15 cellular contexts compared by ENCODE assay signal in genomic region chr5:170247363-170247762, GRCh38. TPM values are rescaled to one million over a fixed set of nuclear protein-coding genes. Genes with fewer than 3 reads are reported as not detected.
DNase-seq lines count a peak whose midpoint lies in the region; ATAC-seq, FAIRE-seq and TF ChIP-seq lines count a peak whose summit lies in the region.
"Had no signal": no experiment of that assay in that cellular context is flagged by ENCODE, and none has a peak within 500 bp of the region (broad histone marks: within the 10 kb centered on the region; RNA-seq: fewer than 3 reads in every experiment).

No MANE protein-coding gene starts in this region.

- TF ChIP-seq POLR2A in HepG2 (IDR thresholded peaks at IDR 0.05; ENCODE audit: insufficient read depth in 1 of 2, low read depth in 2 of 2, low read length in 2 of 2) (no peak), right lobe of liver (IDR thresholded peaks at IDR 0.05) (no peak)

- H3K27ac ChIP-seq in HepG2 (ENCODE audit: extremely low read length, insufficient read depth, low read length) = no peak overlapping the region
- H3K27ac ChIP-seq in right lobe of liver = no peak overlapping the region
- no peak overlapping the region for H3K27ac ChIP-seq in aorta (ENCODE audit: low read depth in 1 of 2, low read length in 2 of 2)
- H3K27ac ChIP-seq: BLaER1 treated with 17β-estradiol and CSF1 and Interleukin-3, amounts not matched to agents 10 nM and 100 nM had no signal

- no peak for FAIRE-seq in HepG2 (lab: Jason Lieb, UNC)
- FAIRE-seq: GM18507 had no signal

- no peak overlapping the region for H3K9ac ChIP-seq in HepG2 (ENCODE audit: insufficient read depth, low read depth, low read length)
- H3K9ac ChIP-seq: BLaER1 treated with 17β-estradiol and CSF1 and Interleukin-3, amounts not matched to agents 10 nM and 100 nM had no signal

- CTCF ChIA-PET in activated CD4-positive, alpha-beta memory T cell treated with anti-CD3 and anti-CD28 coated beads for 36 hours (lab: Charles Lee) = interaction anchor here (0.6 to 2.5 kb wide), 4 partner anchors 14 to 92 kb away, joined by 3 to 17 read pairs (median 6); no protein-coding TSS in a partner anchor
- CTCF ChIA-PET in activated CD4-positive, alpha-beta memory T cell treated with anti-CD3 and anti-CD28 coated beads, Interleukin-2, amount 10 ng/mL, durations not matched to agents 7 days and 5 days (lab: Charles Lee) = interaction anchor here (0.7 to 2.1 kb wide), 5 partner anchors 11 to 91 kb away, joined by 3 to 13 read pairs (median 3); no protein-coding TSS in a partner anchor
- CTCF ChIA-PET in HepG2 (lab: Yijun Ruan, JAX; ENCODE audit: low intra/inter-chr PET ratio, low total read pairs) = no interaction called here

- in situ Hi-C loops in HepG2 (cut with HindIII; ENCODE audit: extremely low pct_ligation_motif_present, low pct_unique_long_range_greater_than_20kb) = no loop called here

- BruUV-seq in HepG2 (replicated peaks; lab: Mats Ljungman, UMichigan) = no TSS peak

- H3K79me2 ChIP-seq in HepG2 (ENCODE audit: insufficient read depth, low read length) = no peaks in the 10 kb centered on the region

- H3K4me3 ChIP-seq in HepG2 (replicated peaks in 1 of 3; ENCODE audit: insufficient read depth in 1 of 3, low read depth in 2 of 3, low read length in 3 of 3) (no peak overlapping the region), right lobe of liver (no peak overlapping the region), fibroblast of villous mesenchyme (ENCODE audit: low read depth, low read length) (no peak overlapping the region), aorta (ENCODE audit: low read length in 2 of 2) (no peak overlapping the region)
- H3K4me3 ChIP-seq: HAP-1 had no signal

- H3K27me3 ChIP-seq in HepG2 (ENCODE audit: control insufficient read depth in 1 of 2, insufficient read depth in 2 of 2, low read length in 2 of 2) (no peaks in the 10 kb centered on the region; a peak in 1 of 5 replicates), right lobe of liver (no peaks in the 10 kb centered on the region), aorta (ENCODE audit: control insufficient read depth in 1 of 2, insufficient read depth in 2 of 2, low read length in 1 of 2) (no peaks in the 10 kb centered on the region)
- H3K27me3 ChIP-seq: BLaER1 treated with 17β-estradiol and CSF1 and Interleukin-3, amounts not matched to agents 10 nM and 100 nM had no signal

- WGBS in HepG2 (ENCODE audit: low lambda C conversion rate) = 1% methylated on average over 2 of the region's 2 CpGs
- WGBS in right lobe of liver (ENCODE audit: insufficient coverage, low coverage, low lambda C conversion rate, missing lambda C conversion rate) = 53% methylated on average over 2 of the region's 2 CpGs
- 40 to 42% methylated on average over 2 of the region's 2 CpGs for WGBS in aorta, 2 donors

- peaks cover 27% of the 10 kb centered on the region for H3K4me1 Mint-ChIP-seq in activated CD4-positive, alpha-beta memory T cell treated with anti-CD3 and anti-CD28 coated beads for 36 hours (ENCODE audit: low read depth)
- peaks cover 23% of the 10 kb centered on the region for H3K4me1 Mint-ChIP-seq in activated CD4-positive, alpha-beta memory T cell treated with anti-CD3 and anti-CD28 coated beads, Interleukin-2, amount 10 ng/mL, durations not matched to agents 7 days and 5 days

- no peak for DNase-seq in activated CD4-positive, alpha-beta memory T cell treated with anti-CD3 and anti-CD28 coated beads for 36 hours
- DNase-seq in activated CD4-positive, alpha-beta memory T cell treated with anti-CD3 and anti-CD28 coated beads, Interleukin-2, amount 10 ng/mL, durations not matched to agents 7 days and 5 days = no peak
- DNase-seq in HepG2 (ENCODE audit: low spot score) (no peak), right lobe of liver (no peak), fibroblast of villous mesenchyme (ENCODE audit: low read depth) (peak; percentile 12), aorta (no peak)
- no peak for DNase-seq in stimulated activated naive CD4-positive, alpha-beta T cell treated with Interleukin-2 at 50 U/mL for 16 hours (lab: John Stamatoyannopoulos, UW)
- DNase-seq: 8988T, Caco-2, NCI-H2107 had no signal

- TF ChIP-seq RAD21 in HepG2 (CRISPR knock-in tag; IDR thresholded peaks at IDR 0.05) = no peak

- no peaks in the 10 kb centered on the region for H4K20me1 ChIP-seq in HepG2 (ENCODE audit: insufficient read depth, low read length)

- H3K27ac Mint-ChIP-seq in activated CD4-positive, alpha-beta memory T cell treated with anti-CD3 and anti-CD28 coated beads for 36 hours = peak overlapping the region; percentile 18
- H3K27ac Mint-ChIP-seq in activated CD4-positive, alpha-beta memory T cell treated with anti-CD3 and anti-CD28 coated beads, Interleukin-2, amount 10 ng/mL, durations not matched to agents 7 days and 5 days = no peak overlapping the region
- H3K27ac Mint-ChIP-seq: IgD-negative memory B cell had no signal

- H3K27me3 Mint-ChIP-seq in activated CD4-positive, alpha-beta memory T cell treated with anti-CD3 and anti-CD28 coated beads for 36 hours = no peaks in the 10 kb centered on the region
- H3K27me3 Mint-ChIP-seq in activated CD4-positive, alpha-beta memory T cell treated with anti-CD3 and anti-CD28 coated beads, Interleukin-2, amount 10 ng/mL, durations not matched to agents 7 days and 5 days = no peaks in the 10 kb centered on the region
- H3K27me3 Mint-ChIP-seq: IgD-negative memory B cell had no signal

- no peak overlapping the region for H3K4me3 Mint-ChIP-seq in activated CD4-positive, alpha-beta memory T cell treated with anti-CD3 and anti-CD28 coated beads for 36 hours
- H3K4me3 Mint-ChIP-seq in activated CD4-positive, alpha-beta memory T cell treated with anti-CD3 and anti-CD28 coated beads, Interleukin-2, amount 10 ng/mL, durations not matched to agents 7 days and 5 days = no peak overlapping the region
- H3K4me3 Mint-ChIP-seq: IgD-negative memory B cell had no signal

- H3K36me3 ChIP-seq in HepG2 (replicated peaks in 1 of 2; ENCODE audit: control insufficient read depth in 1 of 2, insufficient read depth in 2 of 2, low read length in 2 of 2) = no peaks in the 10 kb centered on the region
- peaks cover 0 to 6% (median 1%) of the 10 kb centered on the region in 4 donors for H3K36me3 ChIP-seq in right lobe of liver
- H3K36me3 ChIP-seq in aorta (ENCODE audit: control insufficient read depth in 1 of 2, insufficient read depth in 2 of 2, low read length in 1 of 2) = no peaks in the 10 kb centered on the region
- H3K36me3 ChIP-seq: HAP-1 had no signal

- H3K9me3 Mint-ChIP-seq in activated CD4-positive, alpha-beta memory T cell treated with anti-CD3 and anti-CD28 coated beads for 36 hours = peaks cover 4% of the 10 kb centered on the region
- peaks cover 9% of the 10 kb centered on the region for H3K9me3 Mint-ChIP-seq in activated CD4-positive, alpha-beta memory T cell treated with anti-CD3 and anti-CD28 coated beads, Interleukin-2, amount 10 ng/mL, durations not matched to agents 7 days and 5 days
- H3K9me3 Mint-ChIP-seq: IgD-negative memory B cell had no signal

- H3K9me3 ChIP-seq in HepG2 (ENCODE audit: low read length) (no peaks in the 10 kb centered on the region), right lobe of liver (no peaks in the 10 kb centered on the region), aorta (ENCODE audit: control insufficient read depth, low read length) (peaks cover 2% of the 10 kb centered on the region)
- H3K9me3 ChIP-seq: Caco-2, HAP-1 had no signal

- ATAC-seq in HepG2 = no peak
- ATAC-seq in right lobe of liver = no peak
- ATAC-seq in aorta (ENCODE audit: low FRiP score) = peak; percentile 59
- ATAC-seq in HG02884 (IDR thresholded peaks at IDR 0.05; ENCODE audit: unreplicated experiment) = no peak

- no peak overlapping the region for H3K4me2 ChIP-seq in HepG2 (ENCODE audit: low read depth, low read length)
- H3K4me2 ChIP-seq: BLaER1 treated with 17β-estradiol and CSF1 and Interleukin-3, amounts not matched to agents 10 nM and 100 nM had no signal

- H3K36me3 Mint-ChIP-seq in activated CD4-positive, alpha-beta memory T cell treated with anti-CD3 and anti-CD28 coated beads for 36 hours = peaks cover 69% of the 10 kb centered on the region
- H3K36me3 Mint-ChIP-seq in activated CD4-positive, alpha-beta memory T cell treated with anti-CD3 and anti-CD28 coated beads, Interleukin-2, amount 10 ng/mL, durations not matched to agents 7 days and 5 days (ENCODE audit: low read depth) = peaks cover 74% of the 10 kb centered on the region

- H3K4me1 ChIP-seq in HepG2 (ENCODE audit: insufficient read depth, low read length) (no peaks in the 10 kb centered on the region), right lobe of liver (no peaks in the 10 kb centered on the region), aorta (ENCODE audit: control insufficient read depth in 1 of 2, insufficient read depth in 2 of 2, low read length in 2 of 2) (no peaks in the 10 kb centered on the region)
- H3K4me1 ChIP-seq: BLaER1 treated with 17β-estradiol and CSF1 and Interleukin-3, amounts not matched to agents 10 nM and 100 nM; Caco-2 had no signal

- TF ChIP-seq CTCF in HepG2 (CRISPR knock-in tag; IDR thresholded peaks at IDR 0.05) (no peak), right lobe of liver (IDR thresholded peaks at IDR 0.05) (no peak), fibroblast of villous mesenchyme (IDR thresholded peaks at IDR 0.05; ENCODE audit: insufficient read depth, low read depth, low read length) (no peak)

- no peak overlapping the region for H2AFZ ChIP-seq in HepG2 (ENCODE audit: low read length)

- POLR2A ChIA-PET in activated CD4-positive, alpha-beta memory T cell treated with anti-CD3 and anti-CD28 coated beads for 36 hours (lab: Charles Lee) = no interaction called here
- POLR2A ChIA-PET in activated CD4-positive, alpha-beta memory T cell treated with anti-CD3 and anti-CD28 coated beads, Interleukin-2, amount 10 ng/mL, durations not matched to agents 7 days and 5 days (lab: Charles Lee) = interaction anchor here (0.6 to 2.1 kb wide), 8 partner anchors 15 to 1608 kb away, joined by 3 to 10 read pairs (median 4); partner anchors contain the start of gene LCP2
- POLR2A ChIA-PET in HepG2 (lab: Yijun Ruan, JAX) = no interaction called here

- intact Hi-C loops in activated CD4-positive, alpha-beta memory T cell treated with anti-CD3 and anti-CD28 coated beads for 36 hours (cut with micrococcal nuclease) = no loop called here
- intact Hi-C loops in HepG2 (cut with micrococcal nuclease; ENCODE audit: unreplicated experiment) = no loop called here
- intact Hi-C loops in right lobe of liver (cut with DNase I) = no loop called here
- intact Hi-C loops in aorta (cut with DNase I) = no loop called here

- no peak for TF ChIP-seq EP300 in HepG2 (IDR thresholded peaks at IDR 0.05; ENCODE audit: low read depth in 2 of 2, low read length in 2 of 2)
- no peak for TF ChIP-seq EP300 in HepG2 (CRISPR knock-in tag; IDR thresholded peaks at IDR 0.05; ENCODE audit: borderline replicate concordance)

RNA-seq across cellular contexts. Expression of gene C5orf58, which starts 14.6 kb away (rescaled TPM):
- not detected for total RNA-seq in activated CD4-positive, alpha-beta memory T cell treated with anti-CD3 and anti-CD28 coated beads for 36 hours
- total RNA-seq in activated CD4-positive, alpha-beta memory T cell treated with anti-CD3 and anti-CD28 coated beads, Interleukin-2, amount 10 ng/mL, durations not matched to agents 7 days and 5 days = not detected
- not detected in 2 replicates for total RNA-seq in HepG2 (2016; rRNA removed; fragmentation: Illumina TruSeq; extraction: Trizol)
- not detected in 2 replicates for total RNA-seq in HepG2 (2016; cell fraction: cytosol; rRNA removed; fragmentation: Illumina TruSeq; extraction: Trizol; ENCODE audit: low read depth)
- total RNA-seq in HepG2 (2016; cell fraction: insoluble cytoplasmic fraction; rRNA removed; fragmentation: Illumina TruSeq; extraction: Trizol) = not detected in 2 replicates
- not detected in 2 replicates for total RNA-seq in HepG2 (2016; cell fraction: membrane; rRNA removed; fragmentation: Illumina TruSeq; extraction: Trizol)
- total RNA-seq in HepG2 (2016; cell fraction: nucleus; rRNA removed; fragmentation: Illumina TruSeq; extraction: Trizol) = not detected in 2 replicates
- not detected in 2 replicates for polyA plus RNA-seq in HepG2 (2011; rRNA removed)
- polyA plus RNA-seq in HepG2 (2011; cell fraction: cytosol; rRNA removed) = not detected in 2 replicates
- not detected in 2 replicates for polyA plus RNA-seq in HepG2 (2011; cell fraction: nucleus; rRNA removed)
- not detected in 2 replicates for polyA plus RNA-seq in HepG2 (2012)
- polyA plus RNA-seq in HepG2 (2016; cell fraction: cytosol; fragmentation: Illumina TruSeq; extraction: Trizol; ENCODE audit: low read depth) = not detected in 2 replicates
- polyA plus RNA-seq in HepG2 (2016; cell fraction: insoluble cytoplasmic fraction; fragmentation: Illumina TruSeq; extraction: Trizol; ENCODE audit: low read depth) = not detected in 2 replicates
- not detected in 2 replicates for polyA plus RNA-seq in HepG2 (2016; cell fraction: membrane; fragmentation: Illumina TruSeq; extraction: Trizol; ENCODE audit: low read depth)
- polyA plus RNA-seq in HepG2 (2016; cell fraction: nucleus; fragmentation: Illumina TruSeq; extraction: Trizol; ENCODE audit: insufficient read depth, low read depth) = not detected in 2 replicates
- polyA minus RNA-seq in HepG2 (2011; rRNA and poly(A)+ RNA removed; ENCODE audit: low replicate concordance) = not detected in 2 replicates
- polyA minus RNA-seq in HepG2 (2011; cell fraction: cytosol; rRNA and poly(A)+ RNA removed) = not detected in 2 replicates
- not detected in 2 replicates for polyA minus RNA-seq in HepG2 (2011; cell fraction: nucleus; rRNA and poly(A)+ RNA removed)
- total RNA-seq in right lobe of liver = not detected
- not detected in 2 replicates for total RNA-seq in fibroblast of villous mesenchyme
- not detected for total RNA-seq in aorta
- polyA plus RNA-seq in aorta = not detected
- total RNA-seq: Caco-2 had no signal
- polyA plus RNA-seq: IgD-negative memory B cell had no signal

RNA-seq across cellular contexts. Expression of gene LCP2, which starts 50.2 kb away (rescaled TPM):
- total RNA-seq in activated CD4-positive, alpha-beta memory T cell treated with anti-CD3 and anti-CD28 coated beads for 36 hours = 100 to 1,000 TPM; 212 to 213 TPM
- 100 to 1,000 TPM; 304 to 313 TPM for total RNA-seq in activated CD4-positive, alpha-beta memory T cell treated with anti-CD3 and anti-CD28 coated beads, Interleukin-2, amount 10 ng/mL, durations not matched to agents 7 days and 5 days
- total RNA-seq in HepG2 (2016; rRNA removed; fragmentation: Illumina TruSeq; extraction: Trizol) = not detected in 2 replicates
- not detected in 2 replicates for total RNA-seq in HepG2 (2016; cell fraction: cytosol; rRNA removed; fragmentation: Illumina TruSeq; extraction: Trizol; ENCODE audit: low read depth)
- not detected in 2 replicates for total RNA-seq in HepG2 (2016; cell fraction: insoluble cytoplasmic fraction; rRNA removed; fragmentation: Illumina TruSeq; extraction: Trizol)
- total RNA-seq in HepG2 (2016; cell fraction: membrane; rRNA removed; fragmentation: Illumina TruSeq; extraction: Trizol) = not detected in 2 replicates
- total RNA-seq in HepG2 (2016; cell fraction: nucleus; rRNA removed; fragmentation: Illumina TruSeq; extraction: Trizol) = not detected in 2 replicates
- polyA plus RNA-seq in HepG2 (2011; rRNA removed) = not detected in 2 replicates
- not detected in 2 replicates for polyA plus RNA-seq in HepG2 (2011; cell fraction: cytosol; rRNA removed)
- not detected in 2 replicates for polyA plus RNA-seq in HepG2 (2011; cell fraction: nucleus; rRNA removed)
- polyA plus RNA-seq in HepG2 (2012) = not detected in 2 replicates
- polyA plus RNA-seq in HepG2 (2016; cell fraction: cytosol; fragmentation: Illumina TruSeq; extraction: Trizol; ENCODE audit: low read depth) = not detected in 2 replicates
- not detected in 2 replicates for polyA plus RNA-seq in HepG2 (2016; cell fraction: insoluble cytoplasmic fraction; fragmentation: Illumina TruSeq; extraction: Trizol; ENCODE audit: low read depth)
- polyA plus RNA-seq in HepG2 (2016; cell fraction: membrane; fragmentation: Illumina TruSeq; extraction: Trizol; ENCODE audit: low read depth) = not detected in 2 replicates
- polyA plus RNA-seq in HepG2 (2016; cell fraction: nucleus; fragmentation: Illumina TruSeq; extraction: Trizol; ENCODE audit: insufficient read depth, low read depth) = not detected in 2 replicates
- polyA minus RNA-seq in HepG2 (2011; rRNA and poly(A)+ RNA removed; ENCODE audit: low replicate concordance) = 0.10 and 0.21 TPM in 2 replicates
- not detected in 2 replicates for polyA minus RNA-seq in HepG2 (2011; cell fraction: cytosol; rRNA and poly(A)+ RNA removed)
- not detected in 2 replicates for polyA minus RNA-seq in HepG2 (2011; cell fraction: nucleus; rRNA and poly(A)+ RNA removed)
- 10 to 100 TPM in 3 of 6 experiments, 1 to 10 TPM in 3; 4.4 to 20.5 (median 10.1) TPM for total RNA-seq in right lobe of liver
- total RNA-seq in fibroblast of villous mesenchyme = not detected in 2 replicates
- total RNA-seq in aorta = 10 to 100 TPM; 25.7 to 58.8 TPM
- 10 to 100 TPM in 1 of 2 donors, 1 to 10 TPM in 1; 2.1 to 16.9 TPM for polyA plus RNA-seq in aorta
- total RNA-seq: Caco-2 had no signal
